ENCODE assay signal across 15 cellular contexts in genomic region chr12:116293687-116294463, GRCh38.
"Had no signal": no experiment of that assay in that cellular context is flagged by ENCODE, and none has a peak within 500 bp of the region (broad histone marks: within the 10 kb centered on the region; RNA-seq: fewer than 3 reads in every experiment).

No MANE protein-coding gene starts in this region.

- H3K27me3 Mint-ChIP-seq: activated CD4-positive, alpha-beta memory T cell treated with anti-CD3 and anti-CD28 coated beads for 36 hours; activated naive CD8-positive, alpha-beta T cell treated with anti-CD3 and anti-CD28 coated beads for 36 hours had no signal

- H3K27ac Mint-ChIP-seq: activated CD4-positive, alpha-beta memory T cell treated with anti-CD3 and anti-CD28 coated beads for 36 hours; activated naive CD8-positive, alpha-beta T cell treated with anti-CD3 and anti-CD28 coated beads for 36 hours; activated T-cell treated with anti-CD3 and anti-CD28 coated beads, Interleukin-2, amount 50 U/mL, for 72 hours; naive thymus-derived CD4-positive, alpha-beta T cell had no signal

- H3K4me3 Mint-ChIP-seq: activated CD4-positive, alpha-beta memory T cell treated with anti-CD3 and anti-CD28 coated beads for 36 hours; activated naive CD8-positive, alpha-beta T cell treated with anti-CD3 and anti-CD28 coated beads for 36 hours; activated T-cell treated with anti-CD3 and anti-CD28 coated beads, Interleukin-2, amount 50 U/mL, for 72 hours; naive thymus-derived CD4-positive, alpha-beta T cell had no signal

- H3K4me1 ChIP-seq: upper lobe of right lung had no signal

- H3K27me3 ChIP-seq: dorsolateral prefrontal cortex, gastroesophageal sphincter, suprapubic skin, upper lobe of right lung had no signal

- H3K4me1 Mint-ChIP-seq: activated naive CD8-positive, alpha-beta T cell treated with anti-CD3 and anti-CD28 coated beads for 36 hours had no signal

- H3K4me3 ChIP-seq: dorsolateral prefrontal cortex, gastroesophageal sphincter, suprapubic skin, upper lobe of right lung had no signal

- H3K36me3 ChIP-seq: gastroesophageal sphincter, suprapubic skin, upper lobe of right lung had no signal

- H3K27ac ChIP-seq: suprapubic skin, upper lobe of right lung had no signal

- DNase-seq: activated CD4-positive, alpha-beta memory T cell treated with anti-CD3 and anti-CD28 coated beads for 36 hours; activated CD4-positive, alpha-beta T cell treated with anti-CD3 and anti-CD28 coated beads for 1 hour; activated gamma-delta T cell treated with Interleukin-2 at 50 U/mL for 16 hours; activated naive CD8-positive, alpha-beta T cell treated with anti-CD3 and anti-CD28 coated beads for 36 hours; activated T-cell treated with anti-CD3 and anti-CD28 coated beads, Interleukin-2, amount 50 U/mL, for 72 hours; dorsolateral prefrontal cortex; left ventricle myocardium superior; naive thymus-derived CD4-positive, alpha-beta T cell; occipital lobe; stimulated activated CD4-positive, alpha-beta T cell treated with anti-CD3 and anti-CD28 coated beads, Interleukin-2, amount 100 ng/mL, for 48 hours; stimulated activated naive CD8-positive, alpha-beta T cell treated with anti-CD3 and anti-CD28 coated beads, Interleukin-15, Interleukin-2, amounts not matched to agents 100 U/mL and 50 U/mL, for 24 hours; upper lobe of right lung had no signal

- H3K9me3 Mint-ChIP-seq: activated CD4-positive, alpha-beta memory T cell treated with anti-CD3 and anti-CD28 coated beads for 36 hours had no signal

- ATAC-seq: activated T-cell treated with anti-CD3 and anti-CD28 coated beads, Interleukin-2, amount 50 U/mL, for 72 hours; gastroesophageal sphincter; left ventricle myocardium superior; naive thymus-derived CD4-positive, alpha-beta T cell; sciatic nerve; stimulated activated naive CD8-positive, alpha-beta T cell treated with anti-CD3 and anti-CD28 coated beads, Interleukin-15, Interleukin-2, amounts not matched to agents 100 U/mL and 50 U/mL, for 24 hours; upper lobe of right lung had no signal

- H3K9me3 ChIP-seq: gastroesophageal sphincter, suprapubic skin, upper lobe of right lung had no signal

- H3K36me3 Mint-ChIP-seq: activated CD4-positive, alpha-beta memory T cell treated with anti-CD3 and anti-CD28 coated beads for 36 hours; activated naive CD8-positive, alpha-beta T cell treated with anti-CD3 and anti-CD28 coated beads for 36 hours had no signal
